ENCODE assay signal across 11 cellular contexts in the genomic region with DNA sequence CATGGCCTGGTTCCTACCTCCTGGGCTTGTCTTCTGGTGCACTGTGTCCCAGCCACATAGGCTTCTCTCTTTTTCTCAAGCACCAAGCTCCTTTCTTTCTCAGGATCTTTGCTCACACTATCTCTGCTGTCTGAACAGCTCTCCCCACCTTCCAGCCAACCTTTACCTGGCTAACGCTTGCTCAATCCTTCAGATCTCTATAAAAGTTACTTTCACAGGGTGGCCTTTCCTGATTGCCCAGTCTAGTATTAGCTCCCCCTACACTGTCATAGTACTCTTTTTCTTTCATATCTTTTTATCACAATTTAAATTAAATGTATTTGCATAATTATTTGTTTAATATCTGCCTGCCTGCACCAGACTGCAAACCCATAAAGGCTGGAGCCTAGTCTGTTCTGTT. TPM values are rescaled to one million over a fixed set of nuclear protein-coding genes. Genes with fewer than 3 reads are reported as not detected.
DNase-seq lines count a peak whose midpoint lies in the region; ATAC-seq and TF ChIP-seq lines count a peak whose summit lies in the region.
"Had no signal": no experiment of that assay in that cellular context is flagged by ENCODE, and none has a peak within 500 bp of the region (broad histone marks: within the 10 kb centered on the region; RNA-seq: fewer than 3 reads in every experiment).

No MANE protein-coding gene starts in this region.

- H3K36me3 Mint-ChIP-seq in activated naive CD4-positive, alpha-beta T cell treated with anti-CD3 and anti-CD28 coated beads, Interleukin-2, amount 10 ng/mL, durations not matched to agents 7 days and 5 days, result peaks cover 50% of the 10 kb centered on the region
- H3K36me3 Mint-ChIP-seq in T-cell, result peaks cover 26% of the 10 kb centered on the region

- CTCF ChIA-PET in activated naive CD4-positive, alpha-beta T cell treated with anti-CD3 and anti-CD28 coated beads, Interleukin-2, amount 10 ng/mL, durations not matched to agents 7 days and 5 days (lab: Charles Lee), result interaction anchor here (1.0 to 2.0 kb wide), 3 partner anchors 12 to 65 kb away, joined by 3 to 8 read pairs (median 3); no protein-coding TSS in a partner anchor
- CTCF ChIA-PET in T-cell (lab: Charles Lee), result interaction anchor here (0.5 to 1.1 kb wide), 4 partner anchors 9 to 408 kb away, joined by 5 to 6 read pairs (median 6); no protein-coding TSS in a partner anchor

- ATAC-seq in T-cell (replicated peaks in 1 of 4), result no peak
- no peak for ATAC-seq in stimulated activated naive CD8-positive, alpha-beta T cell treated with anti-CD3 and anti-CD28 coated beads, Interleukin-15, amount 100 ng/mL, for 72 hours
- ATAC-seq: pancreas had no signal

- no peak for DNase-seq in activated naive CD4-positive, alpha-beta T cell treated with anti-CD3 and anti-CD28 coated beads, Interleukin-2, amount 10 ng/mL, durations not matched to agents 7 days and 5 days
- no peak for DNase-seq in activated naive CD4-positive, alpha-beta T cell (lab: John Stamatoyannopoulos, UW)
- DNase-seq in T-cell (no peak), erythroblast (lab: John Stamatoyannopoulos, UW) (no peak), NCI-H1105 (lab: John Stamatoyannopoulos, UW) (no peak), OCI-M1 (lab: John Stamatoyannopoulos, UW) (no peak), activated gamma-delta T cell (lab: John Stamatoyannopoulos, UW) (no peak)
- no peak for DNase-seq in stimulated activated naive CD8-positive, alpha-beta T cell treated with anti-CD3 and anti-CD28 coated beads, Interleukin-15, amount 100 ng/mL, for 72 hours
- DNase-seq: NCI-H1417 treated with DMSO at 0.1 percent for 48 hours, NCI-H446 treated with DMSO at 0.1 percent for 48 hours, pancreas had no signal

- H3K4me1 Mint-ChIP-seq in activated naive CD4-positive, alpha-beta T cell treated with anti-CD3 and anti-CD28 coated beads, Interleukin-2, amount 10 ng/mL, durations not matched to agents 7 days and 5 days, result peaks cover 58% of the 10 kb centered on the region
- peaks cover 61 to 77% (median 66%) of the 10 kb centered on the region in 3 donors for H3K4me1 Mint-ChIP-seq in T-cell
- peaks cover 51% of the 10 kb centered on the region for H3K4me1 Mint-ChIP-seq in stimulated activated naive CD8-positive, alpha-beta T cell treated with anti-CD3 and anti-CD28 coated beads, Interleukin-15, amount 100 ng/mL, for 72 hours

- TF ChIP-seq POLR2A in erythroblast (IDR thresholded peaks at IDR 0.05; ENCODE audit: low read length), result peak; percentile 3

- H3K27me3 Mint-ChIP-seq in activated naive CD4-positive, alpha-beta T cell treated with anti-CD3 and anti-CD28 coated beads, Interleukin-2, amount 10 ng/mL, durations not matched to agents 7 days and 5 days, result no peaks in the 10 kb centered on the region
- H3K27me3 Mint-ChIP-seq in T-cell, result no peaks in the 10 kb centered on the region
- H3K27me3 Mint-ChIP-seq in stimulated activated naive CD8-positive, alpha-beta T cell treated with anti-CD3 and anti-CD28 coated beads, Interleukin-15, amount 100 ng/mL, for 72 hours, result no peaks in the 10 kb centered on the region

- peak overlapping the region; percentile 88 for H3K4me3 Mint-ChIP-seq in activated naive CD4-positive, alpha-beta T cell treated with anti-CD3 and anti-CD28 coated beads, Interleukin-2, amount 10 ng/mL, durations not matched to agents 7 days and 5 days
- H3K4me3 Mint-ChIP-seq in T-cell, result peak overlapping the region; percentile 97 to 98 (median 97)
- peak overlapping the region; percentile 17 to 97 for H3K4me3 Mint-ChIP-seq in stimulated activated naive CD8-positive, alpha-beta T cell treated with anti-CD3 and anti-CD28 coated beads, Interleukin-15, amount 100 ng/mL, for 72 hours

- POLR2A ChIA-PET in T-cell (lab: Charles Lee), result interaction anchor here in 1 of 2 donors (0.6 to 0.7 kb wide), 3 partner anchors 8 to 460 kb away, joined by 3 to 6 read pairs (median 3); no protein-coding TSS in a partner anchor

- peak overlapping the region; percentile 97 for H3K27ac Mint-ChIP-seq in activated naive CD4-positive, alpha-beta T cell treated with anti-CD3 and anti-CD28 coated beads, Interleukin-2, amount 10 ng/mL, durations not matched to agents 7 days and 5 days
- H3K27ac Mint-ChIP-seq in T-cell, result peak overlapping the region; percentile 99
- peak overlapping the region in 1 of 2 donors; percentile 98 for H3K27ac Mint-ChIP-seq in stimulated activated naive CD8-positive, alpha-beta T cell treated with anti-CD3 and anti-CD28 coated beads, Interleukin-15, amount 100 ng/mL, for 72 hours

- H3K9me3 Mint-ChIP-seq in activated naive CD4-positive, alpha-beta T cell treated with anti-CD3 and anti-CD28 coated beads, Interleukin-2, amount 10 ng/mL, durations not matched to agents 7 days and 5 days, result peaks cover 31% of the 10 kb centered on the region
- peaks cover 6 to 19% (median 13%) of the 10 kb centered on the region in 3 donors for H3K9me3 Mint-ChIP-seq in T-cell
- H3K9me3 Mint-ChIP-seq in stimulated activated naive CD8-positive, alpha-beta T cell treated with anti-CD3 and anti-CD28 coated beads, Interleukin-15, amount 100 ng/mL, for 72 hours, result peaks cover 31 to 36% of the 10 kb centered on the region in 2 donors

RNA-seq across cellular contexts. Expression of gene PARP11, which starts 3.8 kb away (rescaled TPM):
- 10 to 100 TPM; 24.9 to 30.2 (median 26.3) TPM for total RNA-seq in T-cell
